In genomic region chr11:47899801-47900200, GRCh38 we compare ENCODE assay signal across 11 cellular contexts. TPM values are rescaled to one million over a fixed set of nuclear protein-coding genes. Genes with fewer than 3 reads are reported as not detected.
DNase-seq lines count a peak whose midpoint lies in the region; ATAC-seq and TF ChIP-seq lines count a peak whose summit lies in the region.
"Had no signal": no experiment of that assay in that cellular context is flagged by ENCODE, and none has a peak within 500 bp of the region (broad histone marks: within the 10 kb centered on the region; RNA-seq: fewer than 3 reads in every experiment).

No MANE protein-coding gene starts in this region.

- no peak overlapping the region for H3K27ac Mint-ChIP-seq in central memory CD8-positive, alpha-beta T cell (ENCODE audit: low read depth)
- H3K27ac Mint-ChIP-seq in endothelial cell (ENCODE audit: unreplicated experiment), result no peak overlapping the region
- H3K27ac Mint-ChIP-seq in activated naive CD4-positive, alpha-beta T cell treated with anti-CD3 and anti-CD28 coated beads for 36 hours, result no peak overlapping the region
- no peak overlapping the region for H3K27ac Mint-ChIP-seq in type B pancreatic cell
- H3K27ac Mint-ChIP-seq: activated naive CD4-positive, alpha-beta T cell treated with anti-CD3 and anti-CD28 coated beads, Interleukin-2, amount 50 U/mL, for 24 hours had no signal

- H3K36me3 Mint-ChIP-seq in central memory CD8-positive, alpha-beta T cell (ENCODE audit: insufficient read depth), result no peaks in the 10 kb centered on the region
- no peaks in the 10 kb centered on the region for H3K36me3 Mint-ChIP-seq in endothelial cell (ENCODE audit: low read depth, unreplicated experiment)
- no peaks in the 10 kb centered on the region for H3K36me3 Mint-ChIP-seq in activated naive CD4-positive, alpha-beta T cell treated with anti-CD3 and anti-CD28 coated beads for 36 hours (ENCODE audit: low read depth)
- H3K36me3 Mint-ChIP-seq in type B pancreatic cell, result no peaks in the 10 kb centered on the region
- H3K36me3 Mint-ChIP-seq: activated naive CD4-positive, alpha-beta T cell treated with anti-CD3 and anti-CD28 coated beads, Interleukin-2, amount 50 U/mL, for 24 hours had no signal

- H3K4me3 Mint-ChIP-seq in central memory CD8-positive, alpha-beta T cell, result no peak overlapping the region
- H3K4me3 Mint-ChIP-seq in endothelial cell (ENCODE audit: unreplicated experiment), result no peak overlapping the region
- H3K4me3 Mint-ChIP-seq in activated naive CD4-positive, alpha-beta T cell treated with anti-CD3 and anti-CD28 coated beads for 36 hours, result no peak overlapping the region
- H3K4me3 Mint-ChIP-seq in type B pancreatic cell, result no peak overlapping the region
- H3K4me3 Mint-ChIP-seq: activated naive CD4-positive, alpha-beta T cell treated with anti-CD3 and anti-CD28 coated beads, Interleukin-2, amount 50 U/mL, for 24 hours had no signal

- intact Hi-C loops in activated naive CD4-positive, alpha-beta T cell treated with anti-CD3 and anti-CD28 coated beads for 36 hours (cut with micrococcal nuclease), result no loop called here

- peaks cover 12% of the 10 kb centered on the region for H3K4me1 Mint-ChIP-seq in central memory CD8-positive, alpha-beta T cell
- H3K4me1 Mint-ChIP-seq in endothelial cell (ENCODE audit: unreplicated experiment) (no peaks in the 10 kb centered on the region), type B pancreatic cell (ENCODE audit: unreplicated experiment) (no peaks in the 10 kb centered on the region)
- peaks cover 7% of the 10 kb centered on the region for H3K4me1 Mint-ChIP-seq in activated naive CD4-positive, alpha-beta T cell treated with anti-CD3 and anti-CD28 coated beads for 36 hours (ENCODE audit: low read depth)

- CTCF ChIA-PET in activated naive CD4-positive, alpha-beta T cell treated with anti-CD3 and anti-CD28 coated beads for 36 hours (lab: Charles Lee), result no interaction called here

- TF ChIP-seq CTCF in endothelial cell (IDR thresholded peaks at IDR 0.05; ENCODE audit: unreplicated experiment), result no peak
- TF ChIP-seq CTCF in type B pancreatic cell (conservative IDR thresholded peaks at IDR 0.05), result no peak

- no peaks in the 10 kb centered on the region for H3K9me3 Mint-ChIP-seq in central memory CD8-positive, alpha-beta T cell
- H3K9me3 Mint-ChIP-seq in endothelial cell (ENCODE audit: unreplicated experiment) (no peaks in the 10 kb centered on the region), type B pancreatic cell (no peaks in the 10 kb centered on the region)
- peaks cover 1% of the 10 kb centered on the region for H3K9me3 Mint-ChIP-seq in activated naive CD4-positive, alpha-beta T cell treated with anti-CD3 and anti-CD28 coated beads for 36 hours
- H3K9me3 Mint-ChIP-seq: activated naive CD4-positive, alpha-beta T cell treated with anti-CD3 and anti-CD28 coated beads, Interleukin-2, amount 50 U/mL, for 24 hours had no signal

- ATAC-seq in GM18858 (IDR thresholded peaks at IDR 0.05; ENCODE audit: unreplicated experiment) (peak; percentile 98), GM21515 (IDR thresholded peaks at IDR 0.05; ENCODE audit: unreplicated experiment) (peak; percentile 98), HG03139 (IDR thresholded peaks at IDR 0.05; ENCODE audit: unreplicated experiment) (peak; percentile 99)
- peak; percentile 65 for ATAC-seq in central memory CD8-positive, alpha-beta T cell (replicated peaks; ENCODE audit: extremely low read depth, poor library complexity, severe bottlenecking)
- ATAC-seq: left colon had no signal

- H3K27me3 Mint-ChIP-seq in central memory CD8-positive, alpha-beta T cell, result no peaks in the 10 kb centered on the region
- H3K27me3 Mint-ChIP-seq in endothelial cell (ENCODE audit: unreplicated experiment), result no peaks in the 10 kb centered on the region
- H3K27me3 Mint-ChIP-seq in activated naive CD4-positive, alpha-beta T cell treated with anti-CD3 and anti-CD28 coated beads for 36 hours (ENCODE audit: low read depth), result no peaks in the 10 kb centered on the region
- H3K27me3 Mint-ChIP-seq in type B pancreatic cell, result no peaks in the 10 kb centered on the region
- H3K27me3 Mint-ChIP-seq: activated naive CD4-positive, alpha-beta T cell treated with anti-CD3 and anti-CD28 coated beads, Interleukin-2, amount 50 U/mL, for 24 hours had no signal

- no peak for DNase-seq in central memory CD8-positive, alpha-beta T cell (ENCODE audit: low spot score in 2 of 2)
- DNase-seq in DMS114 treated with DMSO at 0.1 percent for 48 hours (lab: John Stamatoyannopoulos, UW; ENCODE audit: unreplicated experiment) (no peak), endothelial cell (ENCODE audit: low spot score) (no peak), type B pancreatic cell (ENCODE audit: extremely low spot score, unreplicated experiment) (no peak)
- DNase-seq in activated naive CD4-positive, alpha-beta T cell treated with anti-CD3 and anti-CD28 coated beads for 36 hours, result no peak
- DNase-seq: left colon, NCI-H446 had no signal

RNA-seq across cellular contexts. Expression of gene NUP160, which starts 51.7 kb away (rescaled TPM):
- total RNA-seq in endothelial cell (ENCODE audit: unreplicated experiment), result 30.2 TPM
- 10 to 100 TPM; 64.7 to 64.8 TPM for total RNA-seq in activated naive CD4-positive, alpha-beta T cell treated with anti-CD3 and anti-CD28 coated beads for 36 hours
- total RNA-seq in type B pancreatic cell (ENCODE audit: low replicate concordance), result 50.2 and 69.9 TPM in 2 replicates
